Comparison of ENCODE assay signal across 12 cellular contexts in the genomic region with DNA sequence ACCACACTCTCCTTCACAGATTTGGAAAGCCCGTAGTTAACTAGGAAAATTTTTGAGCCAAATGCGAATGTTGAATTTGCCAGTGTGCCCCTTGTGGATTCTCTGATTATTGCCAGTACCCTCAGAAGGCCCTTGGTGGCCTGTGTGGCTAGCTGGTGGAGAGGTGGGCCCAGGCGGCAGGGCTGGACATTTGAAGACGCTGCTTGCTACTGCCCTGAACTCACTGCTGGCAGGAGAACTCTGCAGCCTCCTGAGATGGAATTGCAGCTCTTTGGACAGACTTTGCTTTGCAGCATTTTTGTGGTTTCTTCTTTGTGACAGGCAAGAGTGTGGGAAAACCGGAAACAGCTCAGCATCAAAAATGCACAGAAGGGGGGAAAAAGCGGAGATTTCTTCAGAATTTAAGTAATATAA.
DNase-seq lines count a peak whose midpoint lies in the region; ATAC-seq and TF ChIP-seq lines count a peak whose summit lies in the region.
"Had no signal": no experiment of that assay in that cellular context is flagged by ENCODE, and none has a peak within 500 bp of the region (broad histone marks: within the 10 kb centered on the region; RNA-seq: fewer than 3 reads in every experiment).

No MANE protein-coding gene starts in this region.

- no peak overlapping the region for H2AFZ ChIP-seq in ACC112 (ENCODE audit: low read length, unreplicated experiment)

- peak overlapping the region; percentile 94 for H3K27ac ChIP-seq in ACC112 (ENCODE audit: low read depth, low read length)
- H3K27ac ChIP-seq: HL-60, Peyer's patch had no signal

- H3K4me3 ChIP-seq in ACC112 (ENCODE audit: low read depth, low read length): no peak overlapping the region
- H3K4me3 ChIP-seq in adipocyte (ENCODE audit: low read length): no peak overlapping the region
- H3K4me3 ChIP-seq: Peyer's patch had no signal

- no peaks in the 10 kb centered on the region for H3K9me3 ChIP-seq in adipocyte (ENCODE audit: control insufficient read depth, low read length)
- H3K9me3 ChIP-seq: Peyer's patch had no signal

- H3K36me3 ChIP-seq in ACC112 (ENCODE audit: insufficient read depth, low read length) (peaks cover 2% of the 10 kb centered on the region; the same call in 1 of the 2 replicates), adipocyte (ENCODE audit: control insufficient read depth, insufficient read depth, low read length, severe bottlenecking) (no peaks in the 10 kb centered on the region)
- H3K36me3 ChIP-seq: Peyer's patch had no signal

- no peak overlapping the region for H3K9ac ChIP-seq in adipocyte (ENCODE audit: low read length)

- H3K4me1 Mint-ChIP-seq in nephron progenitor cell: peaks cover 10% of the 10 kb centered on the region

- DNase-seq in GOT3 (lab: John Stamatoyannopoulos, UW) (peak; percentile 5), adipocyte (ENCODE audit: low read depth) (peak; percentile 90), iPS-NIHi7 (ENCODE audit: extremely low spot score) (peak; percentile 27), nephron progenitor cell (no peak), NCI-H2081 treated with DMSO at 0.1 percent for 48 hours (lab: John Stamatoyannopoulos, UW) (no peak)
- DNase-seq: activated T-cell treated with anti-CD3 and anti-CD28 coated beads, Interleukin-2, amount 50 U/mL, for 48 hours; Calu3; Peyer's patch had no signal

- no peak for TF ChIP-seq CTCF in nephron progenitor cell (IDR thresholded peaks at IDR 0.05)

- H3K27ac Mint-ChIP-seq in nephron progenitor cell: no peak overlapping the region

- no peak overlapping the region for H3K4me3 Mint-ChIP-seq in nephron progenitor cell

- no peaks in the 10 kb centered on the region for H3K79me2 ChIP-seq in ACC112 (ENCODE audit: control insufficient read depth, insufficient read depth, low read length, unreplicated experiment)

- ATAC-seq in GM19452 (IDR thresholded peaks at IDR 0.05; ENCODE audit: unreplicated experiment): no peak
- ATAC-seq in HG03025 (IDR thresholded peaks at IDR 0.05; ENCODE audit: low FRiP score, unreplicated experiment): no peak

- no peaks in the 10 kb centered on the region for H3K27me3 Mint-ChIP-seq in nephron progenitor cell (ENCODE audit: low read depth, poor library complexity)

- H3K27me3 ChIP-seq in ACC112 (ENCODE audit: insufficient read depth, low read length): no peaks in the 10 kb centered on the region
- no peaks in the 10 kb centered on the region for H3K27me3 ChIP-seq in adipocyte (replicated peaks; ENCODE audit: control insufficient read depth, insufficient read depth, low read length)
- H3K27me3 ChIP-seq: Peyer's patch had no signal

- peaks cover 34% of the 10 kb centered on the region for H3K36me3 Mint-ChIP-seq in nephron progenitor cell (ENCODE audit: low read depth)

- H3K4me1 ChIP-seq in ACC112 (ENCODE audit: control insufficient read depth, insufficient read depth, low read length, unreplicated experiment): peaks cover 52% of the 10 kb centered on the region
- H3K4me1 ChIP-seq in adipocyte (ENCODE audit: control insufficient read depth, insufficient read depth, low read length): peaks cover 43% of the 10 kb centered on the region
- H3K4me1 ChIP-seq: Peyer's patch had no signal

- no peaks in the 10 kb centered on the region for H3K9me3 Mint-ChIP-seq in nephron progenitor cell

Comparison
In these comparisons a context has a peak if more than half of its experiments do, and no peak if none do; other contexts are left out.
1. DNase-seq: peak in GOT3 (single experiment), adipocyte (single experiment) and iPS-NIHi7 (single experiment); none in nephron progenitor cell (single experiment) and NCI-H2081 treated with DMSO at 0.1 percent for 48 hours (single experiment).